Comparison of ENCODE assay signal across 21 cellular contexts in the genomic region with DNA sequence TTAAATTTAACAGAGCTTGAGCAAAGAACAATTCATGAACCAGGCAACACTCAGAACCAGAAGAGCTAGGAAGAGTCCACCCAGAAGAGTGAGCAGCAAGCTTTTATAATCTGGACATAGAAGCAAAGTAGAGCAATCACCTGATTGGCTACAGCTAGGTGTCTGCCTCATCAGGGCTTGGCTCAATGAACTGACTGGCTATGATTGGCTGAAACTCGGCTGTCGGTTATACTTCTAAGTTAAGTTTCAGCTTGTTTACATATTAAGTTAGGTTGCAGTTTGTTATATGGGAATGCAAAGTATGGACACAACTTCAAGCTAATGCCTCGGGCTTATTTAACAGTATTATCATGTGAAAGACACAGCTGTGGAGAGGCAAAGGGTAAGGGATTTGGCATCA.
DNase-seq lines count a peak whose midpoint lies in the region; ATAC-seq, FAIRE-seq and TF ChIP-seq lines count a peak whose summit lies in the region.
"Had no signal": no experiment of that assay in that cellular context is flagged by ENCODE, and none has a peak within 500 bp of the region (broad histone marks: within the 10 kb centered on the region; RNA-seq: fewer than 3 reads in every experiment).

No MANE protein-coding gene starts in this region.

- H3K27ac Mint-ChIP-seq in T-helper 17 cell: peak overlapping the region; percentile 49

- peak overlapping the region; percentile 29; the same call in 1 of the 2 replicates for H3K14ac ChIP-seq in IMR-90 (replicated peaks; ENCODE audit: low read depth, low read length)
- no peak overlapping the region for H3K14ac ChIP-seq in trophoblast cell (ENCODE audit: low read length)

- CTCF ChIA-PET in IMR-90 (lab: Yijun Ruan, JAX): interaction anchor here (1.0 kb wide), 1 partner anchor 61 kb away, joined by 7 read pairs; no protein-coding TSS in a partner anchor
- CTCF ChIA-PET in K562 (lab: Yijun Ruan, JAX; ENCODE audit: low intra/inter-chr PET ratio): no interaction called here
- CTCF ChIA-PET in HepG2 (lab: Yijun Ruan, JAX; ENCODE audit: low intra/inter-chr PET ratio, low total read pairs): no interaction called here

- peak overlapping the region; percentile 14; the same call in 1 of the 2 replicates for H4K5ac ChIP-seq in IMR-90 (ENCODE audit: low read depth, low read length)

- no peak overlapping the region for H3K56ac ChIP-seq in IMR-90 (ENCODE audit: extremely low read depth, insufficient read depth, low read length)

- H3K79me2 ChIP-seq in K562 (ENCODE audit: control insufficient read depth, insufficient read depth, low read length) (no peaks in the 10 kb centered on the region), trophoblast cell (ENCODE audit: control insufficient read depth, insufficient read depth, low read length, poor library complexity) (no peaks in the 10 kb centered on the region), HepG2 (ENCODE audit: insufficient read depth, low read length) (no peaks in the 10 kb centered on the region)

- no peaks in the 10 kb centered on the region for H3K27me3 ChIP-seq in IMR-90 (ENCODE audit: control insufficient read depth, insufficient read depth, low read length)
- H3K27me3 ChIP-seq in K562 (ENCODE audit: control insufficient read depth in 2 of 2, insufficient read depth in 2 of 2, low read length in 2 of 2): no peaks in the 10 kb centered on the region
- no peaks in the 10 kb centered on the region for H3K27me3 ChIP-seq in trophoblast cell (ENCODE audit: insufficient read depth, low read length)
- no peaks in the 10 kb centered on the region for H3K27me3 ChIP-seq in HepG2 (ENCODE audit: control insufficient read depth in 1 of 2, insufficient read depth in 2 of 2, low read length in 2 of 2)
- H3K27me3 ChIP-seq: BE2C had no signal

- dilution Hi-C loops in IMR-90 (cut with HindIII; ENCODE audit: low sequenced_read_pairs, unreplicated experiment): no loop called here

- H3K4me3 ChIP-seq in IMR-90 (ENCODE audit: insufficient read depth, low read depth, low read length) (no peak overlapping the region), K562 (no peak overlapping the region), trophoblast cell (ENCODE audit: low read depth, low read length) (no peak overlapping the region), HepG2 (replicated peaks in 1 of 3; ENCODE audit: insufficient read depth in 1 of 3, low read depth in 2 of 3, low read length in 3 of 3) (no peak overlapping the region)
- H3K4me3 ChIP-seq: GM23248, HAP-1 had no signal

- H3K4ac ChIP-seq in IMR-90 (ENCODE audit: low read depth, low read length) (peak overlapping the region; percentile 54), trophoblast cell (ENCODE audit: low read depth, low read length) (no peak overlapping the region)

- H2BK120ac ChIP-seq in IMR-90 (ENCODE audit: low read depth, low read length) (peak overlapping the region; percentile 30), trophoblast cell (ENCODE audit: insufficient read depth, low read length, poor library complexity) (peak overlapping the region; percentile 1)

- H4K91ac ChIP-seq in IMR-90 (ENCODE audit: insufficient read depth, low read depth, low read length) (peak overlapping the region; percentile 64; the same call in 1 of the 2 replicates), trophoblast cell (ENCODE audit: low read depth, low read length) (no peak overlapping the region)

- no peak for ATAC-seq in IMR-90 (ENCODE audit: low read depth)
- ATAC-seq in T-helper 17 cell: no peak
- peak; percentile 68 for ATAC-seq in K562
- no peak for ATAC-seq in HepG2
- ATAC-seq in GM18861 (IDR thresholded peaks at IDR 0.05; ENCODE audit: unreplicated experiment): no peak

- in situ Hi-C loops in IMR-90 (cut with MboI; ENCODE audit: low sequenced_read_pairs) (no loop called here), K562 (cut with MboI) (no loop called here), HepG2 (cut with HindIII; ENCODE audit: extremely low pct_ligation_motif_present, low pct_unique_long_range_greater_than_20kb) (no loop called here)

- no peak overlapping the region for H3K18ac ChIP-seq in IMR-90 (ENCODE audit: low read depth, low read length)
- no peak overlapping the region for H3K18ac ChIP-seq in trophoblast cell (ENCODE audit: low read length)

- POLR2A ChIA-PET in IMR-90 (lab: Charles Lee; ENCODE audit: unreplicated experiment): no interaction called here
- POLR2A ChIA-PET in K562 (lab: Yijun Ruan, JAX): interaction anchor here (1.3 kb wide), 1 partner anchor 63 kb away, joined by 4 read pairs; a partner anchor contains a TSS
- POLR2A ChIA-PET in HepG2 (lab: Yijun Ruan, JAX): interaction anchor here (0.6 kb wide), 1 partner anchor 64 kb away, joined by 3 read pairs; no protein-coding TSS in a partner anchor

- H3K36me3 ChIP-seq in IMR-90 (ENCODE audit: control insufficient read depth, insufficient read depth, low read length) (no peaks in the 10 kb centered on the region), K562 (ENCODE audit: control insufficient read depth, insufficient read depth, low read length) (no peaks in the 10 kb centered on the region), trophoblast cell (ENCODE audit: control insufficient read depth in 1 of 2, insufficient read depth in 2 of 2, low read length in 2 of 2) (no peaks in the 10 kb centered on the region), HepG2 (replicated peaks in 1 of 2; ENCODE audit: control insufficient read depth in 1 of 2, insufficient read depth in 2 of 2, low read length in 2 of 2) (no peaks in the 10 kb centered on the region)
- H3K36me3 ChIP-seq: BE2C, HAP-1 had no signal

- TF ChIP-seq CTCF in IMR-90 (conservative IDR thresholded peaks at IDR 0.05; ENCODE audit: low read depth, low read length) (no peak), K562 (IDR thresholded peaks at IDR 0.05 in 2 of 3, conservative IDR thresholded peaks at IDR 0.05 in 1 of 3; ENCODE audit: insufficient read depth in 2 of 3, low read depth in 1 of 3, low read length in 3 of 3) (no peak), HepG2 (CRISPR knock-in tag; IDR thresholded peaks at IDR 0.05) (no peak)

- peak overlapping the region; percentile 70 for H2BK12ac ChIP-seq in trophoblast cell (ENCODE audit: low read length)

- H2BK15ac ChIP-seq in IMR-90 (ENCODE audit: low read depth, low read length): peak overlapping the region; percentile 62; the same call in 2 of the 3 replicates

- FAIRE-seq in K562 (lab: Jason Lieb, UNC): no peak
- no peak for FAIRE-seq in HepG2 (lab: Jason Lieb, UNC)
- FAIRE-seq in HTR-8/SVneo (lab: Jason Lieb, UNC): no peak
- FAIRE-seq: A204.1, GM18507 had no signal

- H3K9ac ChIP-seq in IMR-90 (ENCODE audit: low read depth, low read length): no peak overlapping the region
- H3K9ac ChIP-seq in K562 (ENCODE audit: insufficient read depth in 1 of 2, low read depth in 2 of 2, low read length in 2 of 2): no peak overlapping the region
- no peak overlapping the region for H3K9ac ChIP-seq in trophoblast cell (ENCODE audit: low read length)
- H3K9ac ChIP-seq in HepG2 (ENCODE audit: insufficient read depth, low read depth, low read length): no peak overlapping the region
- H3K9ac ChIP-seq: GM23248 had no signal

- H3K9me1 ChIP-seq in IMR-90 (ENCODE audit: insufficient read depth, low read length) (peaks cover 4% of the 10 kb centered on the region; the same call in 1 of the 2 replicates), K562 (ENCODE audit: control insufficient read depth, insufficient read depth, low read length) (no peaks in the 10 kb centered on the region)

- H4K8ac ChIP-seq in IMR-90 (ENCODE audit: low read depth in 2 of 2, low read length in 2 of 2) (peak overlapping the region in 1 of 2 experiments; percentile 39; a peak in 2 of 4 replicates), trophoblast cell (ENCODE audit: low read depth, low read length) (no peak overlapping the region)

- H2AFZ ChIP-seq in IMR-90 (replicated peaks; ENCODE audit: low read length, poor library complexity) (no peak overlapping the region), K562 (ENCODE audit: low read depth, low read length) (peak overlapping the region; percentile 45; the same call in 1 of the 2 replicates), trophoblast cell (ENCODE audit: insufficient read depth, low read length, poor library complexity) (no peak overlapping the region), HepG2 (ENCODE audit: low read length) (no peak overlapping the region)
- H2AFZ ChIP-seq: GM23248 had no signal

- no peaks in the 10 kb centered on the region for H3K27me3 Mint-ChIP-seq in T-helper 17 cell
- H3K27me3 Mint-ChIP-seq: CD4-positive, CD25-positive, alpha-beta regulatory T cell; IgD-negative memory B cell had no signal

- H2AK9ac ChIP-seq in IMR-90 (replicated peaks; ENCODE audit: low read depth, low read length, poor library complexity): no peak overlapping the region

- H2BK5ac ChIP-seq in IMR-90 (ENCODE audit: low read depth, low read length, poor library complexity, severe bottlenecking) (no peak overlapping the region), trophoblast cell (ENCODE audit: low read depth, low read length, poor library complexity) (no peak overlapping the region)

- no CpG with 5 or more reads among the region's 3 CpGs for WGBS in IMR-90 (ENCODE audit: extremely low coverage in 2 of 2, insufficient read length in 1 of 2), 2 experiments
- 38% methylated on average over 3 of the region's 3 CpGs for WGBS in K562 (ENCODE audit: insufficient coverage, low coverage, missing lambda C conversion rate)
- no CpG with 5 or more reads among the region's 3 CpGs for WGBS in trophoblast cell (ENCODE audit: extremely low coverage, insufficient coverage, insufficient read length)
- WGBS in HepG2 (ENCODE audit: low lambda C conversion rate): 37% methylated on average over 3 of the region's 3 CpGs

- no peaks in the 10 kb centered on the region for H3K79me1 ChIP-seq in IMR-90 (ENCODE audit: low read depth in 1 of 2, low read length in 2 of 2)
- H3K79me1 ChIP-seq in trophoblast cell (ENCODE audit: low read length): peaks cover 8% of the 10 kb centered on the region

- H3K36me3 Mint-ChIP-seq in T-helper 17 cell (ENCODE audit: low read depth): no peaks in the 10 kb centered on the region
- H3K36me3 Mint-ChIP-seq: CD4-positive, CD25-positive, alpha-beta regulatory T cell; IgD-negative memory B cell had no signal

- H3K4me1 Mint-ChIP-seq in T-helper 17 cell: peaks cover 17% of the 10 kb centered on the region

- H3K4me1 ChIP-seq in IMR-90 (ENCODE audit: control insufficient read depth, insufficient read depth, low read length) (peaks cover 12% of the 10 kb centered on the region), K562 (replicated peaks in 1 of 2; ENCODE audit: control insufficient read depth in 2 of 2, insufficient read depth in 2 of 2, low read length in 2 of 2) (peaks cover 0 to 3% of the 10 kb centered on the region in 2 experiments; a peak in 1 of 5 replicates), trophoblast cell (ENCODE audit: control insufficient read depth in 1 of 2, insufficient read depth in 2 of 2, low read length in 2 of 2) (peaks cover 2 to 8% of the 10 kb centered on the region in 2 experiments), HepG2 (ENCODE audit: insufficient read depth, low read length) (no peaks in the 10 kb centered on the region)
- H3K4me1 ChIP-seq: BE2C, HAP-1 had no signal

- TF ChIP-seq EP300 in K562 (IDR thresholded peaks at IDR 0.05; ENCODE audit: low read length) (no peak), HepG2 (IDR thresholded peaks at IDR 0.05; ENCODE audit: low read depth in 2 of 2, low read length in 2 of 2) (no peak), HepG2 (CRISPR knock-in tag; IDR thresholded peaks at IDR 0.05; ENCODE audit: borderline replicate concordance) (no peak)

- H2AK5ac ChIP-seq in IMR-90 (ENCODE audit: low read depth, low read length) (no peak overlapping the region; the same call in 1 of the 2 replicates), trophoblast cell (ENCODE audit: low read length) (no peak overlapping the region)

- no peak overlapping the region for H3K4me3 Mint-ChIP-seq in T-helper 17 cell
- H3K4me3 Mint-ChIP-seq: CD4-positive, CD25-positive, alpha-beta regulatory T cell had no signal

- no peak for TF ChIP-seq RAD21 in IMR-90 (IDR thresholded peaks at IDR 0.05; ENCODE audit: low read length)
- no peak for TF ChIP-seq RAD21 in K562 (CRISPR knock-in tag; conservative IDR thresholded peaks at IDR 0.05 in 1 of 2, IDR thresholded peaks at IDR 0.05 in 1 of 2)
- TF ChIP-seq RAD21 in HepG2 (CRISPR knock-in tag; IDR thresholded peaks at IDR 0.05): no peak

- TF ChIP-seq POLR2A in IMR-90 (IDR thresholded peaks at IDR 0.05; ENCODE audit: low read depth, low read length) (no peak), K562 (conservative IDR thresholded peaks at IDR 0.05) (no peak), HepG2 (IDR thresholded peaks at IDR 0.05; ENCODE audit: insufficient read depth in 1 of 2, low read depth in 2 of 2, low read length in 2 of 2) (no peak)

- BruUV-seq in IMR-90 (replicated peaks; lab: Mats Ljungman, UMichigan) (no TSS peak), K562 (replicated peaks; lab: Mats Ljungman, UMichigan) (no TSS peak), HepG2 (replicated peaks; lab: Mats Ljungman, UMichigan) (no TSS peak)

- H4K12ac ChIP-seq in trophoblast cell (ENCODE audit: low read depth, low read length): no peak overlapping the region

- H3K9me3 ChIP-seq in IMR-90 (ENCODE audit: control insufficient read depth, insufficient read depth, low read length) (no peaks in the 10 kb centered on the region), T-helper 17 cell (ENCODE audit: control insufficient read depth, low read length, poor library complexity, severe bottlenecking) (no peaks in the 10 kb centered on the region), K562 (replicated peaks; ENCODE audit: control insufficient read depth, insufficient read depth, low read depth, low read length) (no peaks in the 10 kb centered on the region), trophoblast cell (ENCODE audit: insufficient read depth, low read depth, low read length) (no peaks in the 10 kb centered on the region), HepG2 (ENCODE audit: low read length) (no peaks in the 10 kb centered on the region)
- H3K9me3 ChIP-seq: BE2C, HAP-1 had no signal

- H4K20me1 ChIP-seq in IMR-90 (ENCODE audit: insufficient read depth, low read length): no peaks in the 10 kb centered on the region
- no peaks in the 10 kb centered on the region for H4K20me1 ChIP-seq in K562 (replicated peaks; ENCODE audit: control insufficient read depth, insufficient read depth, low read length)
- no peaks in the 10 kb centered on the region for H4K20me1 ChIP-seq in HepG2 (ENCODE audit: insufficient read depth, low read length)

- H3K23ac ChIP-seq in IMR-90 (ENCODE audit: low read depth, low read length): no peak overlapping the region
- no peak overlapping the region for H3K23ac ChIP-seq in trophoblast cell (ENCODE audit: low read length)

- DNase-seq in IMR-90 (no peak), T-helper 17 cell (no peak), K562 (ENCODE audit: extremely low read depth in 1 of 4, low spot score in 3 of 4) (peak in 1 of 4 experiments; percentile 10), trophoblast cell (peak; percentile 48 to 72), HepG2 (ENCODE audit: low spot score) (no peak), HTR-8/SVneo (ENCODE audit: insufficient read length, low spot score) (no peak)
- no peak for DNase-seq in stimulated activated CD4-positive, alpha-beta T cell treated with anti-CD3 and anti-CD28 coated beads, Interleukin-4, amount 100 ng/mL, for 4 hours
- DNase-seq: ACHN; BE2C; C1 segment of cervical spinal cord; CD4-positive, CD25-positive, alpha-beta regulatory T cell; DMS153; DMS79; GDM1; GM23248; KG1 had no signal

- no peak overlapping the region for H3K27ac ChIP-seq in IMR-90 (ENCODE audit: insufficient read depth, low read length)
- H3K27ac ChIP-seq in K562 (ENCODE audit: extremely low read depth, low read depth, low read length): no peak overlapping the region
- no peak overlapping the region for H3K27ac ChIP-seq in trophoblast cell (ENCODE audit: low read depth, low read length)
- H3K27ac ChIP-seq in HepG2 (ENCODE audit: extremely low read length, insufficient read depth, low read length): no peak overlapping the region
- H3K27ac ChIP-seq: GM23248 had no signal

- intact Hi-C loops in IMR-90 (cut with micrococcal nuclease): no loop called here
- intact Hi-C loops in K562 (cut with micrococcal nuclease): no loop called here
- intact Hi-C loops in HepG2 (cut with micrococcal nuclease; ENCODE audit: unreplicated experiment): no loop called here

- peak overlapping the region; percentile 60; the same call in 1 of the 2 replicates for H2BK20ac ChIP-seq in IMR-90 (ENCODE audit: low read depth, low read length)

- H3K4me2 ChIP-seq in IMR-90 (ENCODE audit: low read depth, low read length) (no peak overlapping the region), K562 (ENCODE audit: insufficient read depth, low read length) (no peak overlapping the region), trophoblast cell (ENCODE audit: low read length) (no peak overlapping the region), HepG2 (ENCODE audit: low read depth, low read length) (no peak overlapping the region)

Comparison
In these comparisons a context has a peak if more than half of its experiments do, and no peak if none do; other contexts are left out.
1. DNase-seq: peak in trophoblast cell (2 of 2); none in IMR-90 (single experiment), T-helper 17 cell (0 of 3), HepG2 (single experiment), stimulated activated CD4-positive, alpha-beta T cell treated with anti-CD3 and anti-CD28 coated beads, Interleukin-4, amount 100 ng/mL, for 4 hours (0 of 2) and HTR-8/SVneo (single experiment).